1 cellular context compared by ENCODE assay signal in genomic region chr14:94446126-94446525, GRCh38.
A peak's percentile ranks its signal among the peaks of the same experiment; 100 is the strongest.
TF ChIP-seq lines count a peak whose summit lies in the region.

No MANE protein-coding gene starts in this region.

TF ChIP-seq in HepG2, 621 proteins besides CTCF, POLR2A, EP300 and RAD21:
- TF ChIP-seq ISL2 (CRISPR knock-in tag; IDR thresholded peaks at IDR 0.05) (no peak), ZMAT3 (CRISPR knock-in tag; conservative IDR thresholded peaks at IDR 0.05) (no peak), HMGXB4 (CRISPR knock-in tag; IDR thresholded peaks at IDR 0.05; ENCODE audit: borderline replicate concordance in 1 of 2, low read depth in 1 of 2) (no peak), ZNF230 (CRISPR knock-in tag; IDR thresholded peaks at IDR 0.05) (no peak), ZNF687 (CRISPR knock-in tag; IDR thresholded peaks at IDR 0.05) (0 out of 2 replicates have a peak, but pooled peaks have one; percentile 17), PAWR (CRISPR knock-in tag; IDR thresholded peaks at IDR 0.05; ENCODE audit: borderline replicate concordance) (no peak), EZH2 (conservative IDR thresholded peaks at IDR 0.05; ENCODE audit: low read depth, low read length) (no peak), THAP11 (CRISPR knock-in tag; IDR thresholded peaks at IDR 0.05) (no peak), RFX5 (IDR thresholded peaks at IDR 0.05; ENCODE audit: low read depth, low read length) (no peak)
